In the genomic region with DNA sequence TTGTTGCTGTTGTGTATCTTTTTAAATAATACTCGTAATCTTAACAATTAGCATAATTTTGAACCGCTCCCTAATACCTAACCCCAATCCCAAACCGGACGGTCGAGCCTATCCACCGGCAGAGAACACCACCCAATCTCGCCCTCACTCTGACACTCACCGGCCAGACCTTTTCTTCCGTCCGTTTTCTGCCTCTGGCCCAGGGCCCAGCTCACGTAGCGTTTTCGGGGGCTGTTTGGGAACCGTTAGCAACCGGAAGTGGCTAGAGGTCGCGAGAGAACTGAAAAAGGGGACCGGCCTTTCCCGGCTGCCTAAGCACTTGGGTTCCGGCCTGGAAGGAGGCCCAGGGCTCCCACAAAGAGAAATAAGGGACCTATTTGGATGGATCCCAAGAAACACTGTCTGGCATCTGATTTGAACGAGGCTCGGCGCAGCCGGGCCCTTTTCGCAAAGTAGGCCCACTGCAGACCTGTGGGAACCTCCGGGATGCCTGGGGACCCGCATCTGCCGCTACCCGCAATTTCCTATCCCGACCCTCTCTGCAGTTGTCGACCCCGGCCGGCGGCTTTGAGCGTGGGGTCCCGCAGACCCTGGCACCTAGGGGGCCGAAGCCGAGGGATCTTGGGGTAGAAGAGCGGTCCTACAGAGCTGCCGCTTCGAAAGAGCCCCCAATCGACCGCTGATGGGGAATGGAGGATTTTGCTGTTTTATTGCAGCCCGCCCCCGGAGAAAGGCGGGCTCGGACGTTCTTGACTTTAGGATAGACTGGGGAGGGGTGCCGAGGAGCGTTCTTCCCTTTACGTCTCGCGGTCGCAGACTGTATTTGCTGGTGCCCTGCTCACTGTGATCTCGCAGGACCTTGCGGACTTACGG, we compare ENCODE assay signal across 1 cellular context.
A peak's percentile ranks its signal among the peaks of the same experiment; 100 is the strongest.
TF ChIP-seq lines count a peak whose summit lies in the region.

No MANE protein-coding gene starts in this region.

TF ChIP-seq in HepG2, 621 proteins besides CTCF, POLR2A, EP300 and RAD21 (continued from another document and continues in another):
- TF ChIP-seq, protein P1, sequence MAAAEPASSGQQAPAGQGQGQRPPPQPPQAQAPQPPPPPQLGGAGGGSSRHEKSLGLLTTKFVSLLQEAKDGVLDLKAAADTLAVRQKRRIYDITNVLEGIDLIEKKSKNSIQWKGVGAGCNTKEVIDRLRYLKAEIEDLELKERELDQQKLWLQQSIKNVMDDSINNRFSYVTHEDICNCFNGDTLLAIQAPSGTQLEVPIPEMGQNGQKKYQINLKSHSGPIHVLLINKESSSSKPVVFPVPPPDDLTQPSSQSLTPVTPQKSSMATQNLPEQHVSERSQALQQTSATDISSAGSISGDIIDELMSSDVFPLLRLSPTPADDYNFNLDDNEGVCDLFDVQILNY (CRISPR knock-in tag; conservative IDR thresholded peaks at IDR 0.05): no peak; the same call in 1 of the 2 replicates
- peak; percentile 94 for TF ChIP-seq SIN3B (IDR thresholded peaks at IDR 0.05; ENCODE audit: low read length)
- 0 out of 2 replicates have a peak, but pooled peaks have one; percentile 78 for TF ChIP-seq ZNF83 (CRISPR knock-in tag; IDR thresholded peaks at IDR 0.05; ENCODE audit: borderline replicate concordance)
- no peak for TF ChIP-seq NBN (conservative IDR thresholded peaks at IDR 0.05)
- TF ChIP-seq HHEX (CRISPR knock-in tag; IDR thresholded peaks at IDR 0.05): no peak
- TF ChIP-seq, protein P2, sequence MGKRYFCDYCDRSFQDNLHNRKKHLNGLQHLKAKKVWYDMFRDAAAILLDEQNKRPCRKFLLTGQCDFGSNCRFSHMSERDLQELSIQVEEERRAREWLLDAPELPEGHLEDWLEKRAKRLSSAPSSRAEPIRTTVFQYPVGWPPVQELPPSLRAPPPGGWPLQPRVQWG (CRISPR knock-in tag; IDR thresholded peaks at IDR 0.05; ENCODE audit: borderline replicate concordance, low read depth): no peak
- TF ChIP-seq, protein P3, sequence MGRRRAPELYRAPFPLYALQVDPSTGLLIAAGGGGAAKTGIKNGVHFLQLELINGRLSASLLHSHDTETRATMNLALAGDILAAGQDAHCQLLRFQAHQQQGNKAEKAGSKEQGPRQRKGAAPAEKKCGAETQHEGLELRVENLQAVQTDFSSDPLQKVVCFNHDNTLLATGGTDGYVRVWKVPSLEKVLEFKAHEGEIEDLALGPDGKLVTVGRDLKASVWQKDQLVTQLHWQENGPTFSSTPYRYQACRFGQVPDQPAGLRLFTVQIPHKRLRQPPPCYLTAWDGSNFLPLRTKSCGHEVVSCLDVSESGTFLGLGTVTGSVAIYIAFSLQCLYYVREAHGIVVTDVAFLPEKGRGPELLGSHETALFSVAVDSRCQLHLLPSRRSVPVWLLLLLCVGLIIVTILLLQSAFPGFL (CRISPR knock-in tag; IDR thresholded peaks at IDR 0.05): no peak
- TF ChIP-seq PCBP2 (optimal IDR thresholded peaks at IDR 0.05; ENCODE audit: low read depth, low read length, poor library complexity, severe bottlenecking): peak; percentile 45
- TF ChIP-seq ZNF256 (CRISPR knock-in tag; conservative IDR thresholded peaks at IDR 0.05): peak; percentile 92
- TF ChIP-seq, protein P4, sequence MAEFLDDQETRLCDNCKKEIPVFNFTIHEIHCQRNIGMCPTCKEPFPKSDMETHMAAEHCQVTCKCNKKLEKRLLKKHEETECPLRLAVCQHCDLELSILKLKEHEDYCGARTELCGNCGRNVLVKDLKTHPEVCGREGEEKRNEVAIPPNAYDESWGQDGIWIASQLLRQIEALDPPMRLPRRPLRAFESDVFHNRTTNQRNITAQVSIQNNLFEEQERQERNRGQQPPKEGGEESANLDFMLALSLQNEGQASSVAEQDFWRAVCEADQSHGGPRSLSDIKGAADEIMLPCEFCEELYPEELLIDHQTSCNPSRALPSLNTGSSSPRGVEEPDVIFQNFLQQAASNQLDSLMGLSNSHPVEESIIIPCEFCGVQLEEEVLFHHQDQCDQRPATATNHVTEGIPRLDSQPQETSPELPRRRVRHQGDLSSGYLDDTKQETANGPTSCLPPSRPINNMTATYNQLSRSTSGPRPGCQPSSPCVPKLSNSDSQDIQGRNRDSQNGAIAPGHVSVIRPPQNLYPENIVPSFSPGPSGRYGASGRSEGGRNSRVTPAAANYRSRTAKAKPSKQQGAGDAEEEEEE (CRISPR knock-in tag; IDR thresholded peaks at IDR 0.05; ENCODE audit: borderline replicate concordance): peak; percentile 95; the same call in 1 of the 2 replicates
- peak; percentile 91; the same call in 1 of the 2 replicates for TF ChIP-seq KLF6 (CRISPR knock-in tag; IDR thresholded peaks at IDR 0.05)
- TF ChIP-seq HNRNPUL1 (IDR thresholded peaks at IDR 0.05; ENCODE audit: low read depth, low read length): no peak
- peak; percentile 46; the same call in 1 of the 2 replicates for TF ChIP-seq LCORL (IDR thresholded peaks at IDR 0.05)
- peak; percentile 96 for TF ChIP-seq LCORL (CRISPR knock-in tag; IDR thresholded peaks at IDR 0.05)
- TF ChIP-seq ZSCAN9 (CRISPR knock-in tag; IDR thresholded peaks at IDR 0.05; ENCODE audit: borderline replicate concordance): peak; percentile 95
- TF ChIP-seq JUND (CRISPR knock-in tag; IDR thresholded peaks at IDR 0.05): peak; percentile 13; the same call in 1 of the 2 replicates
- peak; percentile 59; the same call in 1 of the 2 replicates for TF ChIP-seq HNF4G (IDR thresholded peaks at IDR 0.05; ENCODE audit: borderline replicate concordance, low read depth, low read length)
- TF ChIP-seq HNF4G (CRISPR knock-in tag; IDR thresholded peaks at IDR 0.05; ENCODE audit: borderline replicate concordance, low read depth): peak; percentile 65
- TF ChIP-seq YY1 (IDR thresholded peaks at IDR 0.05; ENCODE audit: insufficient read depth, insufficient replicate concordance, low read depth, low read length): peak; percentile 78
- TF ChIP-seq ZNF768 (CRISPR knock-in tag; IDR thresholded peaks at IDR 0.05): peak; percentile 53
- TF ChIP-seq BRD4 (CRISPR knock-in tag; IDR thresholded peaks at IDR 0.05): peak; percentile 93
- TF ChIP-seq SMARCC2 (IDR thresholded peaks at IDR 0.05): no peak
- peak; percentile 73 for TF ChIP-seq ARNTL (CRISPR knock-in tag; IDR thresholded peaks at IDR 0.05)
- TF ChIP-seq MEIS2 (CRISPR knock-in tag; IDR thresholded peaks at IDR 0.05): no peak; the same call in 1 of the 2 replicates
- peak; percentile 95 for TF ChIP-seq ZSCAN31 (CRISPR knock-in tag; IDR thresholded peaks at IDR 0.05; ENCODE audit: low read depth)
- peak; percentile 92 for TF ChIP-seq POLR2AphosphoS5 (IDR thresholded peaks at IDR 0.05; ENCODE audit: low read depth, low read length)
- peak; percentile 94; the same call in 1 of the 2 replicates for TF ChIP-seq ZNF232 (CRISPR knock-in tag; IDR thresholded peaks at IDR 0.05; ENCODE audit: borderline replicate concordance)
- TF ChIP-seq MAZ (IDR thresholded peaks at IDR 0.05; ENCODE audit: borderline replicate concordance, low read depth, low read length): peak; percentile 88
- TF ChIP-seq MAZ (CRISPR knock-in tag; IDR thresholded peaks at IDR 0.05; ENCODE audit: low read depth): peak; percentile 95
- TF ChIP-seq, protein P5, sequence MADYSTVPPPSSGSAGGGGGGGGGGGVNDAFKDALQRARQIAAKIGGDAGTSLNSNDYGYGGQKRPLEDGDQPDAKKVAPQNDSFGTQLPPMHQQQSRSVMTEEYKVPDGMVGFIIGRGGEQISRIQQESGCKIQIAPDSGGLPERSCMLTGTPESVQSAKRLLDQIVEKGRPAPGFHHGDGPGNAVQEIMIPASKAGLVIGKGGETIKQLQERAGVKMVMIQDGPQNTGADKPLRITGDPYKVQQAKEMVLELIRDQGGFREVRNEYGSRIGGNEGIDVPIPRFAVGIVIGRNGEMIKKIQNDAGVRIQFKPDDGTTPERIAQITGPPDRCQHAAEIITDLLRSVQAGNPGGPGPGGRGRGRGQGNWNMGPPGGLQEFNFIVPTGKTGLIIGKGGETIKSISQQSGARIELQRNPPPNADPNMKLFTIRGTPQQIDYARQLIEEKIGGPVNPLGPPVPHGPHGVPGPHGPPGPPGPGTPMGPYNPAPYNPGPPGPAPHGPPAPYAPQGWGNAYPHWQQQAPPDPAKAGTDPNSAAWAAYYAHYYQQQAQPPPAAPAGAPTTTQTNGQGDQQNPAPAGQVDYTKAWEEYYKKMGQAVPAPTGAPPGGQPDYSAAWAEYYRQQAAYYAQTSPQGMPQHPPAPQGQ (CRISPR knock-in tag; IDR thresholded peaks at IDR 0.05; ENCODE audit: borderline replicate concordance): no peak; the same call in 1 of the 2 replicates
- TF ChIP-seq, protein P6, sequence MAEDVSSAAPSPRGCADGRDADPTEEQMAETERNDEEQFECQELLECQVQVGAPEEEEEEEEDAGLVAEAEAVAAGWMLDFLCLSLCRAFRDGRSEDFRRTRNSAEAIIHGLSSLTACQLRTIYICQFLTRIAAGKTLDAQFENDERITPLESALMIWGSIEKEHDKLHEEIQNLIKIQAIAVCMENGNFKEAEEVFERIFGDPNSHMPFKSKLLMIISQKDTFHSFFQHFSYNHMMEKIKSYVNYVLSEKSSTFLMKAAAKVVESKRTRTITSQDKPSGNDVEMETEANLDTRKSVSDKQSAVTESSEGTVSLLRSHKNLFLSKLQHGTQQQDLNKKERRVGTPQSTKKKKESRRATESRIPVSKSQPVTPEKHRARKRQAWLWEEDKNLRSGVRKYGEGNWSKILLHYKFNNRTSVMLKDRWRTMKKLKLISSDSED (CRISPR knock-in tag; IDR thresholded peaks at IDR 0.05): no peak
- no peak for TF ChIP-seq RAD51 (IDR thresholded peaks at IDR 0.05; ENCODE audit: borderline replicate concordance)
- TF ChIP-seq, protein P7, sequence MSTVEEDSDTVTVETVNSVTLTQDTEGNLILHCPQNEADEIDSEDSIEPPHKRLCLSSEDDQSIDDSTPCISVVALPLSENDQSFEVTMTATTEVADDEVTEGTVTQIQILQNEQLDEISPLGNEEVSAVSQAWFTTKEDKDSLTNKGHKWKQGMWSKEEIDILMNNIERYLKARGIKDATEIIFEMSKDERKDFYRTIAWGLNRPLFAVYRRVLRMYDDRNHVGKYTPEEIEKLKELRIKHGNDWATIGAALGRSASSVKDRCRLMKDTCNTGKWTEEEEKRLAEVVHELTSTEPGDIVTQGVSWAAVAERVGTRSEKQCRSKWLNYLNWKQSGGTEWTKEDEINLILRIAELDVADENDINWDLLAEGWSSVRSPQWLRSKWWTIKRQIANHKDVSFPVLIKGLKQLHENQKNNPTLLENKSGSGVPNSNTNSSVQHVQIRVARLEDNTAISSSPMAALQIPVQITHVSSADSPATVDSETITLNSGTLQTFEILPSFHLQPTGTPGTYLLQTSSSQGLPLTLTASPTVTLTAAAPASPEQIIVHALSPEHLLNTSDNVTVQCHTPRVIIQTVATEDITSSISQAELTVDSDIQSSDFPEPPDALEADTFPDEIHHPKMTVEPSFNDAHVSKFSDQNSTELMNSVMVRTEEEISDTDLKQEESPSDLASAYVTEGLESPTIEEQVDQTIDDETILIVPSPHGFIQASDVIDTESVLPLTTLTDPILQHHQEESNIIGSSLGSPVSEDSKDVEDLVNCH (CRISPR knock-in tag; IDR thresholded peaks at IDR 0.05): no peak
- TF ChIP-seq ZNF136 (CRISPR knock-in tag; IDR thresholded peaks at IDR 0.05; ENCODE audit: low read depth): peak; percentile 97
- peak; percentile 88; the same call in 1 of the 3 replicates for TF ChIP-seq MXI1 (IDR thresholded peaks at IDR 0.05; ENCODE audit: borderline replicate concordance, low read depth, low read length)
- TF ChIP-seq REPIN1 (CRISPR knock-in tag; IDR thresholded peaks at IDR 0.05; ENCODE audit: borderline replicate concordance, low read depth): peak; percentile 87; the same call in 1 of the 2 replicates
- no peak; the same call in 1 of the 2 replicates for TF ChIP-seq ZNF703 (CRISPR knock-in tag; IDR thresholded peaks at IDR 0.05; ENCODE audit: borderline replicate concordance)
- TF ChIP-seq ZFX (CRISPR knock-in tag; IDR thresholded peaks at IDR 0.05; ENCODE audit: low read depth): peak; percentile 97
- peak; percentile 95 for TF ChIP-seq TARDBP (CRISPR knock-in tag; IDR thresholded peaks at IDR 0.05)
- peak; percentile 71 for TF ChIP-seq FOXO1 (CRISPR knock-in tag; IDR thresholded peaks at IDR 0.05)
- TF ChIP-seq REXO4 (CRISPR knock-in tag; IDR thresholded peaks at IDR 0.05; ENCODE audit: borderline replicate concordance): 0 out of 2 replicates have a peak, but pooled peaks have one; percentile 49
- peak; percentile 66; the same call in 1 of the 2 replicates for TF ChIP-seq ONECUT2 (CRISPR knock-in tag; IDR thresholded peaks at IDR 0.05)
- 0 out of 2 replicates have a peak, but pooled peaks have one; percentile 65 for TF ChIP-seq ZNF567 (CRISPR knock-in tag; IDR thresholded peaks at IDR 0.05; ENCODE audit: borderline replicate concordance)
- TF ChIP-seq, protein P8, sequence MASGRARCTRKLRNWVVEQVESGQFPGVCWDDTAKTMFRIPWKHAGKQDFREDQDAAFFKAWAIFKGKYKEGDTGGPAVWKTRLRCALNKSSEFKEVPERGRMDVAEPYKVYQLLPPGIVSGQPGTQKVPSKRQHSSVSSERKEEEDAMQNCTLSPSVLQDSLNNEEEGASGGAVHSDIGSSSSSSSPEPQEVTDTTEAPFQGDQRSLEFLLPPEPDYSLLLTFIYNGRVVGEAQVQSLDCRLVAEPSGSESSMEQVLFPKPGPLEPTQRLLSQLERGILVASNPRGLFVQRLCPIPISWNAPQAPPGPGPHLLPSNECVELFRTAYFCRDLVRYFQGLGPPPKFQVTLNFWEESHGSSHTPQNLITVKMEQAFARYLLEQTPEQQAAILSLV (CRISPR knock-in tag; IDR thresholded peaks at IDR 0.05; ENCODE audit: borderline replicate concordance): peak; percentile 98
- TF ChIP-seq, protein P9, sequence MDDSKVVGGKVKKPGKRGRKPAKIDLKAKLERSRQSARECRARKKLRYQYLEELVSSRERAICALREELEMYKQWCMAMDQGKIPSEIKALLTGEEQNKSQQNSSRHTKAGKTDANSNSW (CRISPR knock-in tag; IDR thresholded peaks at IDR 0.05; ENCODE audit: borderline replicate concordance): peak; percentile 81; the same call in 1 of the 2 replicates
- TF ChIP-seq, protein P10, sequence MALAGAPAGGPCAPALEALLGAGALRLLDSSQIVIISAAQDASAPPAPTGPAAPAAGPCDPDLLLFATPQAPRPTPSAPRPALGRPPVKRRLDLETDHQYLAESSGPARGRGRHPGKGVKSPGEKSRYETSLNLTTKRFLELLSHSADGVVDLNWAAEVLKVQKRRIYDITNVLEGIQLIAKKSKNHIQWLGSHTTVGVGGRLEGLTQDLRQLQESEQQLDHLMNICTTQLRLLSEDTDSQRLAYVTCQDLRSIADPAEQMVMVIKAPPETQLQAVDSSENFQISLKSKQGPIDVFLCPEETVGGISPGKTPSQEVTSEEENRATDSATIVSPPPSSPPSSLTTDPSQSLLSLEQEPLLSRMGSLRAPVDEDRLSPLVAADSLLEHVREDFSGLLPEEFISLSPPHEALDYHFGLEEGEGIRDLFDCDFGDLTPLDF (CRISPR knock-in tag; IDR thresholded peaks at IDR 0.05): peak; percentile 71
- no peak for TF ChIP-seq TRIM24 (CRISPR knock-in tag; IDR thresholded peaks at IDR 0.05)
- TF ChIP-seq JDP2 (CRISPR knock-in tag; IDR thresholded peaks at IDR 0.05; ENCODE audit: borderline replicate concordance): no peak
- TF ChIP-seq, protein P11, sequence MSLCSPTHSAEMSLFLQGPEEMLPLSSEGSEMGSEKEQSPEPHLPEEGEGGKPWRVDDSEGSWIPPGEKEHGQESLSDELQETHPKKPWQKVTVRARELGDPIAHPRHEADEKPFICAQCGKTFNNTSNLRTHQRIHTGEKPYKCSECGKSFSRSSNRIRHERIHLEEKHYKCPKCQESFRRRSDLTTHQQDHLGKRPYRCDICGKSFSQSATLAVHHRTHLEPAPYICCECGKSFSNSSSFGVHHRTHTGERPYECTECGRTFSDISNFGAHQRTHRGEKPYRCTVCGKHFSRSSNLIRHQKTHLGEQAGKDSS (CRISPR knock-in tag; IDR thresholded peaks at IDR 0.05; ENCODE audit: borderline replicate concordance, low read depth): no peak; the same call in 1 of the 2 replicates
- TF ChIP-seq KLF16 (CRISPR knock-in tag; IDR thresholded peaks at IDR 0.05): peak; percentile 40 to 98; a peak in 2 of 4 replicates
- TF ChIP-seq RFXANK (CRISPR knock-in tag; IDR thresholded peaks at IDR 0.05): peak; percentile 70
